In genomic region chr20:43681468-43681942, GRCh38 we compare ENCODE assay signal across 9 cellular contexts. TPM values are rescaled to one million over a fixed set of nuclear protein-coding genes. Genes with fewer than 3 reads are reported as not detected.
DNase-seq lines count a peak whose midpoint lies in the region; ATAC-seq and TF ChIP-seq lines count a peak whose summit lies in the region.
"Had no signal": no experiment of that assay in that cellular context is flagged by ENCODE, and none has a peak within 500 bp of the region (broad histone marks: within the 10 kb centered on the region; RNA-seq: fewer than 3 reads in every experiment).

No MANE protein-coding gene starts in this region.

- ATAC-seq in GM19395 (IDR thresholded peaks at IDR 0.05; ENCODE audit: unreplicated experiment) (peak; percentile 29), HG03342 (IDR thresholded peaks at IDR 0.05; ENCODE audit: unreplicated experiment) (peak; percentile 26), T-helper 17 cell (peak; percentile 36), foreskin keratinocyte (no peak)

- no peaks in the 10 kb centered on the region for H3K27me3 Mint-ChIP-seq in T-helper 17 cell

- H3K27me3 ChIP-seq in subcutaneous abdominal adipose tissue (ENCODE audit: control insufficient read depth in 5 of 5, insufficient read depth in 4 of 5, low read length in 5 of 5) (no peaks in the 10 kb centered on the region), foreskin keratinocyte (no peaks in the 10 kb centered on the region)

- no peaks in the 10 kb centered on the region for H3K36me3 ChIP-seq in subcutaneous abdominal adipose tissue (ENCODE audit: control insufficient read depth in 5 of 5, insufficient read depth in 5 of 5, low read length in 5 of 5)

- H3K4me3 ChIP-seq in subcutaneous abdominal adipose tissue (ENCODE audit: low read depth in 1 of 5, low read length in 5 of 5), result peak overlapping the region in 4 of 5 donors; percentile 47 to 66 (median 56)

- H3K4me1 Mint-ChIP-seq in T-helper 17 cell, result peaks cover 3% of the 10 kb centered on the region

- no peak overlapping the region for H3K27ac ChIP-seq in subcutaneous abdominal adipose tissue (ENCODE audit: low read depth, low read length)
- no peak overlapping the region for H3K27ac ChIP-seq in foreskin keratinocyte
- H3K27ac ChIP-seq: parathyroid adenoma had no signal

- H3K9me3 ChIP-seq in T-helper 17 cell (ENCODE audit: control insufficient read depth, low read length, poor library complexity, severe bottlenecking) (no peaks in the 10 kb centered on the region), subcutaneous abdominal adipose tissue (ENCODE audit: control insufficient read depth in 5 of 5, low read length in 5 of 5) (no peaks in the 10 kb centered on the region)

- peak overlapping the region; percentile 43 for H3K27ac Mint-ChIP-seq in T-helper 17 cell

- peak overlapping the region in 1 of 5 donors; percentile 23 for H3K9ac ChIP-seq in subcutaneous abdominal adipose tissue (ENCODE audit: low read length in 5 of 5)
- H3K9ac ChIP-seq: parathyroid adenoma had no signal

- TF ChIP-seq CTCF in foreskin keratinocyte (conservative IDR thresholded peaks at IDR 0.05), result no peak

- peak; percentile 64 for DNase-seq in DMS 273 treated with DMSO at 0.1 percent for 48 hours (lab: John Stamatoyannopoulos, UW)
- DNase-seq in T-helper 17 cell, result no peak
- DNase-seq in HK-2 (ENCODE audit: unreplicated experiment), result no peak
- DNase-seq in AG08396 (ENCODE audit: low spot score), result no peak
- no peak for DNase-seq in foreskin keratinocyte

- H3K4me1 ChIP-seq in subcutaneous abdominal adipose tissue (ENCODE audit: control insufficient read depth in 5 of 5, insufficient read depth in 5 of 5, low read length in 5 of 5), result peaks cover 0 to 25% (median 20%) of the 10 kb centered on the region in 5 donors
- H3K4me1 ChIP-seq in foreskin keratinocyte, result no peaks in the 10 kb centered on the region
- H3K4me1 ChIP-seq: parathyroid adenoma had no signal

- H3K36me3 Mint-ChIP-seq in T-helper 17 cell (ENCODE audit: low read depth), result no peaks in the 10 kb centered on the region

- H3K4me3 Mint-ChIP-seq in T-helper 17 cell, result peak overlapping the region; percentile 3

RNA-seq across cellular contexts. Expression of gene MYBL2, which starts 14.6 kb away (rescaled TPM):
- total RNA-seq in T-helper 17 cell (1 to 10 TPM in 1 of 2 donors, under 1 TPM in 1; 0.44 to 1.6 TPM), foreskin keratinocyte (46.7 and 66.7 TPM in 2 replicates)
- polyA plus RNA-seq in foreskin keratinocyte, result 60.5 and 74.9 TPM in 2 replicates

RNA-seq across cellular contexts. Expression of gene GTSF1L, which starts 45.3 kb away (rescaled TPM):
- total RNA-seq in T-helper 17 cell (not detected), foreskin keratinocyte (not detected in 2 replicates)
- polyA plus RNA-seq in foreskin keratinocyte, result not detected in 2 replicates

Comparison
In these comparisons a context has a peak if more than half of its experiments do, and no peak if none do; other contexts are left out.
1. RNA of gene MYBL2, which starts 14.6 kb away (total RNA-seq): 46.7 to 66.7 TPM in foreskin keratinocyte; 0.44 to 1.6 TPM in T-helper 17 cell; every median in the first group is over 10 times any median in the second.